8 cellular contexts compared by ENCODE assay signal in genomic region chr4:81631958-81632439, GRCh38.
DNase-seq lines count a peak whose midpoint lies in the region; ATAC-seq and TF ChIP-seq lines count a peak whose summit lies in the region.

No MANE protein-coding gene starts in this region.

- no peaks in the 10 kb centered on the region for H3K27me3 Mint-ChIP-seq in activated CD4-positive, alpha-beta memory T cell treated with anti-CD3 and anti-CD28 coated beads for 36 hours

- H3K4me1 Mint-ChIP-seq in activated CD4-positive, alpha-beta memory T cell treated with anti-CD3 and anti-CD28 coated beads for 36 hours (ENCODE audit: low read depth), result peaks cover 10% of the 10 kb centered on the region

- no peaks in the 10 kb centered on the region for H3K9me3 ChIP-seq in SJCRH30 (replicated peaks)
- H3K9me3 ChIP-seq in left lung, result no peaks in the 10 kb centered on the region
- H3K9me3 ChIP-seq in colonic mucosa, result no peaks in the 10 kb centered on the region

- H3K27ac ChIP-seq in SJCRH30 (no peak overlapping the region), left lung (no peak overlapping the region), colonic mucosa (no peak overlapping the region)

- no peak overlapping the region for H3K4me3 Mint-ChIP-seq in activated CD4-positive, alpha-beta memory T cell treated with anti-CD3 and anti-CD28 coated beads for 36 hours

- intact Hi-C loops in left lung (cut with DNase I), result no loop called here
- intact Hi-C loops in colonic mucosa (cut with DNase I), result no loop called here
- intact Hi-C loops in activated CD4-positive, alpha-beta memory T cell treated with anti-CD3 and anti-CD28 coated beads for 36 hours (cut with micrococcal nuclease), result no loop called here

- CTCF ChIA-PET in HEK293T (lab: Yijun Ruan, JAX), result no interaction called here
- CTCF ChIA-PET in activated CD4-positive, alpha-beta memory T cell treated with anti-CD3 and anti-CD28 coated beads for 36 hours (lab: Charles Lee), result interaction anchor here (1.6 kb wide), 1 partner anchor 213 kb away, joined by 3 read pairs; no protein-coding TSS in a partner anchor

- no peak overlapping the region for H3K27ac Mint-ChIP-seq in activated CD4-positive, alpha-beta memory T cell treated with anti-CD3 and anti-CD28 coated beads for 36 hours

- H3K36me3 ChIP-seq in SJCRH30 (no peaks in the 10 kb centered on the region), left lung (no peaks in the 10 kb centered on the region), colonic mucosa (no peaks in the 10 kb centered on the region)

- POLR2A ChIA-PET in HEK293T (lab: Yijun Ruan, JAX), result no interaction called here
- POLR2A ChIA-PET in activated CD4-positive, alpha-beta memory T cell treated with anti-CD3 and anti-CD28 coated beads for 36 hours (lab: Charles Lee), result no interaction called here

- H3K9ac ChIP-seq in colonic mucosa (ENCODE audit: low read depth in 2 of 2, low read length in 2 of 2), result no peak overlapping the region

- no peaks in the 10 kb centered on the region for H3K27me3 ChIP-seq in SJCRH30
- no peaks in the 10 kb centered on the region for H3K27me3 ChIP-seq in left lung
- no peaks in the 10 kb centered on the region for H3K27me3 ChIP-seq in colonic mucosa

- peak; percentile 59 for ATAC-seq in left lung
- no peak for ATAC-seq in GM21367 (IDR thresholded peaks at IDR 0.05; ENCODE audit: unreplicated experiment)

- H3K4me3 ChIP-seq in SJCRH30 (no peak overlapping the region), left lung (no peak overlapping the region), colonic mucosa (no peak overlapping the region)

- H3K4me1 ChIP-seq in SJCRH30, result peaks cover 10% of the 10 kb centered on the region; the same call in 1 of the 2 replicates
- H3K4me1 ChIP-seq in left lung, result peaks cover 6 to 8% of the 10 kb centered on the region in 2 donors
- H3K4me1 ChIP-seq in colonic mucosa, result no peaks in the 10 kb centered on the region

- DNase-seq in DMS 273 treated with DMSO at 0.1 percent for 48 hours (lab: John Stamatoyannopoulos, UW) (peak; percentile 26), HEK293T (ENCODE audit: extremely low spot score) (peak; percentile 18), SJCRH30 (peak; percentile 20 to 46), left lung (no peak), colonic mucosa (no peak), DMS114 treated with DMSO at 0.1 percent for 48 hours (lab: John Stamatoyannopoulos, UW; ENCODE audit: unreplicated experiment) (no peak)
- DNase-seq in activated CD4-positive, alpha-beta memory T cell treated with anti-CD3 and anti-CD28 coated beads for 36 hours, result no peak

- H3K9me3 Mint-ChIP-seq in activated CD4-positive, alpha-beta memory T cell treated with anti-CD3 and anti-CD28 coated beads for 36 hours, result no peaks in the 10 kb centered on the region

- no peaks in the 10 kb centered on the region for H3K36me3 Mint-ChIP-seq in activated CD4-positive, alpha-beta memory T cell treated with anti-CD3 and anti-CD28 coated beads for 36 hours

- TF ChIP-seq CTCF in left lung (IDR thresholded peaks at IDR 0.05), result no peak
- no peak for TF ChIP-seq CTCF in colonic mucosa (IDR thresholded peaks at IDR 0.05)

TF ChIP-seq in HEK293T, 16 proteins besides CTCF, POLR2A, EP300 and RAD21:
- TF ChIP-seq SUZ12 (IDR thresholded peaks at IDR 0.05), result no peak
- no peak for TF ChIP-seq FOXA1 (IDR thresholded peaks at IDR 0.05)
- TF ChIP-seq HDGF (IDR thresholded peaks at IDR 0.05; ENCODE audit: borderline replicate concordance), result no peak
- no peak for TF ChIP-seq TARDBP (IDR thresholded peaks at IDR 0.05)
- peak; percentile 34; the same call in 1 of the 2 replicates for TF ChIP-seq PKNOX1 (IDR thresholded peaks at IDR 0.05)
- no peak for TF ChIP-seq FOXM1 (IDR thresholded peaks at IDR 0.05; ENCODE audit: borderline replicate concordance)
- no peak for TF ChIP-seq NFRKB (IDR thresholded peaks at IDR 0.05)
TF ChIP-seq in HEK293T: peak in this region for 1.

Comparison
In these comparisons a context has a peak if more than half of its experiments do, and no peak if none do; other contexts are left out.
1. DNase-seq: peak in DMS 273 treated with DMSO at 0.1 percent for 48 hours (single experiment), HEK293T (single experiment) and SJCRH30 (2 of 2); none in left lung (0 of 2), colonic mucosa (single experiment), DMS114 treated with DMSO at 0.1 percent for 48 hours (single experiment) and activated CD4-positive, alpha-beta memory T cell treated with anti-CD3 and anti-CD28 coated beads for 36 hours (single experiment).